Comparison of ENCODE assay signal across 1 cellular context in the genomic region with DNA sequence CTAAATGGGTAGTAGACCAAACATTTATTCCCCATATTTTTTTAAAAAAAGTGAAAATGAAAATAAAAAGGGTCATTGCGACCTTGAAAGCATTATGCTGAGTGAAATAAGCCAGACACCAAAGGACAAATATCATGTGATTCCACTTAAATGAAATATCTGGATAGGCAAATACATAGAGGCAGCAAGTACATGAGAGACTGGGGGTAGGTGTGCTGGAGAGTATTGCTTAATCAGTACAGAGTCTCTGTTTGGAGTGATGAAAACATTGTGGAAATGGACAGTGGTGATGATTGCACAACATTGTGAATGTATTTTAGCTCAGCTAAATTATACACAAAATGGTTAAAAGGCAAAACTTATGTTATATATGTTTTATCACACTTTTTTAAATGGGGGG.
TF ChIP-seq lines count a peak whose summit lies in the region.

No MANE protein-coding gene starts in this region.

TF ChIP-seq in HepG2, 621 proteins besides CTCF, POLR2A, EP300 and RAD21 (continued from another document and continues in another):
- TF ChIP-seq, protein P1, sequence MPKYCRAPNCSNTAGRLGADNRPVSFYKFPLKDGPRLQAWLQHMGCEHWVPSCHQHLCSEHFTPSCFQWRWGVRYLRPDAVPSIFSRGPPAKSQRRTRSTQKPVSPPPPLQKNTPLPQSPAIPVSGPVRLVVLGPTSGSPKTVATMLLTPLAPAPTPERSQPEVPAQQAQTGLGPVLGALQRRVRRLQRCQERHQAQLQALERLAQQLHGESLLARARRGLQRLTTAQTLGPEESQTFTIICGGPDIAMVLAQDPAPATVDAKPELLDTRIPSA (CRISPR knock-in tag; IDR thresholded peaks at IDR 0.05; ENCODE audit: borderline replicate concordance), result no peak
- TF ChIP-seq NKX3-1 (CRISPR knock-in tag; IDR thresholded peaks at IDR 0.05), result 0 out of 2 replicates have a peak, but pooled peaks have one; percentile 42
- TF ChIP-seq PHF20 (CRISPR knock-in tag; IDR thresholded peaks at IDR 0.05), result no peak
- TF ChIP-seq, protein P2, sequence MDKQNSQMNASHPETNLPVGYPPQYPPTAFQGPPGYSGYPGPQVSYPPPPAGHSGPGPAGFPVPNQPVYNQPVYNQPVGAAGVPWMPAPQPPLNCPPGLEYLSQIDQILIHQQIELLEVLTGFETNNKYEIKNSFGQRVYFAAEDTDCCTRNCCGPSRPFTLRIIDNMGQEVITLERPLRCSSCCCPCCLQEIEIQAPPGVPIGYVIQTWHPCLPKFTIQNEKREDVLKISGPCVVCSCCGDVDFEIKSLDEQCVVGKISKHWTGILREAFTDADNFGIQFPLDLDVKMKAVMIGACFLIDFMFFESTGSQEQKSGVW (CRISPR knock-in tag; IDR thresholded peaks at IDR 0.05; ENCODE audit: borderline replicate concordance), result no peak
- no peak for TF ChIP-seq SIN3B (IDR thresholded peaks at IDR 0.05; ENCODE audit: low read length)
- TF ChIP-seq ZNF3 (CRISPR knock-in tag; IDR thresholded peaks at IDR 0.05), result no peak
- TF ChIP-seq NCOA5 (CRISPR knock-in tag; IDR thresholded peaks at IDR 0.05), result no peak
- peak; percentile 63 for TF ChIP-seq NR2F6 (IDR thresholded peaks at IDR 0.05)
- TF ChIP-seq NR2F6 (CRISPR knock-in tag; IDR thresholded peaks at IDR 0.05), result peak; percentile 77
- TF ChIP-seq ZNF788 (CRISPR knock-in tag; IDR thresholded peaks at IDR 0.05; ENCODE audit: borderline replicate concordance), result no peak
- no peak for TF ChIP-seq ZNF891 (CRISPR knock-in tag; IDR thresholded peaks at IDR 0.05)
- TF ChIP-seq, protein P3, sequence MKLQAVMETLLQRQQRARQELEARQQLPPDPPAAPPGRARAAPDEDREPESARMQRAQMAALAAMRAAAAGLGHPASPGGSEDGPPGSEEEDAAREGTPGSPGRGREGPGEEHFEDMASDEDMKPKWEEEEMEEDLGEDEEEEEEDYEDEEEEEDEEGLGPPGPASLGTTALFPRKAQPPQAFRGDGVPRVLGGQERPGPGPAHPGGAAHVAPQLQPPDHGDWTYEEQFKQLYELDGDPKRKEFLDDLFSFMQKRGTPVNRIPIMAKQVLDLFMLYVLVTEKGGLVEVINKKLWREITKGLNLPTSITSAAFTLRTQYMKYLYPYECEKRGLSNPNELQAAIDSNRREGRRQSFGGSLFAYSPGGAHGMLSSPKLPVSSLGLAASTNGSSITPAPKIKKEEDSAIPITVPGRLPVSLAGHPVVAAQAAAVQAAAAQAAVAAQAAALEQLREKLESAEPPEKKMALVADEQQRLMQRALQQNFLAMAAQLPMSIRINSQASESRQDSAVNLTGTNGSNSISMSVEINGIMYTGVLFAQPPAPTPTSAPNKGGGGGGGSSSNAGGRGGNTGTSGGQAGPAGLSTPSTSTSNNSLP (IDR thresholded peaks at IDR 0.05; ENCODE audit: low read depth, low read length), result peak; percentile 63; the same call in 1 of the 2 replicates
- TF ChIP-seq SKI (IDR thresholded peaks at IDR 0.05; ENCODE audit: partially characterized antibody), result peak; percentile 37
- TF ChIP-seq ZNF577 (CRISPR knock-in tag; IDR thresholded peaks at IDR 0.05; ENCODE audit: borderline replicate concordance, low read depth), result no peak
- no peak for TF ChIP-seq RFX3 (CRISPR knock-in tag; IDR thresholded peaks at IDR 0.05)
- 0 out of 2 replicates have a peak, but pooled peaks have one; percentile 51 for TF ChIP-seq ZNF792 (CRISPR knock-in tag; IDR thresholded peaks at IDR 0.05)
- TF ChIP-seq, protein P4, sequence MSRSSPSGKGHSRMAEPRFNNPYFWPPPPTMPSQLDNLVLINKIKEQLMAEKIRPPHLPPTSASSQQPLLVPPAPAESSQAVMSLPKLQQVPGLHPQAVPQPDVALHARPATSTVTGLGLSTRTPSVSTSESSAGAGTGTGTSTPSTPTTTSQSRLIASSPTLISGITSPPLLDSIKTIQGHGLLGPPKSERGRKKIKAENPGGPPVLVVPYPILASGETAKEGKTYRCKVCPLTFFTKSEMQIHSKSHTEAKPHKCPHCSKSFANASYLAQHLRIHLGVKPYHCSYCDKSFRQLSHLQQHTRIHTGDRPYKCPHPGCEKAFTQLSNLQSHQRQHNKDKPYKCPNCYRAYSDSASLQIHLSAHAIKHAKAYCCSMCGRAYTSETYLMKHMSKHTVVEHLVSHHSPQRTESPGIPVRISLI (CRISPR knock-in tag; IDR thresholded peaks at IDR 0.05; ENCODE audit: borderline replicate concordance), result peak; percentile 57; the same call in 1 of the 2 replicates
- TF ChIP-seq SAP130 (CRISPR knock-in tag; IDR thresholded peaks at IDR 0.05; ENCODE audit: low read depth), result peak; percentile 84
- TF ChIP-seq ZSCAN29 (CRISPR knock-in tag; conservative IDR thresholded peaks at IDR 0.05), result peak; percentile 94; the same call in 1 of the 2 replicates
- TF ChIP-seq MEIS2 (CRISPR knock-in tag; IDR thresholded peaks at IDR 0.05), result no peak
- 0 out of 4 replicates have a peak, but pooled peaks of 1 of the 2 experiments have one; percentile 12 for TF ChIP-seq NR2F1 (CRISPR knock-in tag; IDR thresholded peaks at IDR 0.05)
- TF ChIP-seq, protein P5, sequence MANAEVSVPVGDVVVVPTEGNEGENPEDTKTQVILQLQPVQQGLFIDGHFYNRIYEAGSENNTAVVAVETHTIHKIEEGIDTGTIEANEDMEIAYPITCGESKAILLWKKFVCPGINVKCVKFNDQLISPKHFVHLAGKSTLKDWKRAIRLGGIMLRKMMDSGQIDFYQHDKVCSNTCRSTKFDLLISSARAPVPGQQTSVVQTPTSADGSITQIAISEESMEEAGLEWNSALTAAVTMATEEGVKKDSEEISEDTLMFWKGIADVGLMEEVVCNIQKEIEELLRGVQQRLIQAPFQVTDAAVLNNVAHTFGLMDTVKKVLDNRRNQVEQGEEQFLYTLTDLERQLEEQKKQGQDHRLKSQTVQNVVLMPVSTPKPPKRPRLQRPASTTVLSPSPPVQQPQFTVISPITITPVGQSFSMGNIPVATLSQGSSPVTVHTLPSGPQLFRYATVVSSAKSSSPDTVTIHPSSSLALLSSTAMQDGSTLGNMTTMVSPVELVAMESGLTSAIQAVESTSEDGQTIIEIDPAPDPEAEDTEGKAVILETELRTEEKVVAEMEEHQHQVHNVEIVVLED (CRISPR knock-in tag; IDR thresholded peaks at IDR 0.05; ENCODE audit: borderline replicate concordance), result peak; percentile 38; the same call in 1 of the 2 replicates
- no peak for TF ChIP-seq ZNF607 (CRISPR knock-in tag; IDR thresholded peaks at IDR 0.05; ENCODE audit: borderline replicate concordance)
- peak; percentile 82 for TF ChIP-seq TBL1XR1 (IDR thresholded peaks at IDR 0.05; ENCODE audit: borderline replicate concordance, low read length, partially characterized antibody)
- TF ChIP-seq MTF1 (CRISPR knock-in tag; IDR thresholded peaks at IDR 0.05), result no peak
- no peak for TF ChIP-seq ZFP41 (CRISPR knock-in tag; IDR thresholded peaks at IDR 0.05; ENCODE audit: borderline replicate concordance)
- 0 out of 2 replicates have a peak, but pooled peaks have one; percentile 22 for TF ChIP-seq RFXAP (CRISPR knock-in tag; IDR thresholded peaks at IDR 0.05; ENCODE audit: borderline replicate concordance)
- TF ChIP-seq MEF2D (CRISPR knock-in tag; IDR thresholded peaks at IDR 0.05), result peak; percentile 78; the same call in 1 of the 2 replicates
- no peak for TF ChIP-seq ASH2L (IDR thresholded peaks at IDR 0.05; ENCODE audit: insufficient read length, low read depth, low read length)
- TF ChIP-seq, protein P6, sequence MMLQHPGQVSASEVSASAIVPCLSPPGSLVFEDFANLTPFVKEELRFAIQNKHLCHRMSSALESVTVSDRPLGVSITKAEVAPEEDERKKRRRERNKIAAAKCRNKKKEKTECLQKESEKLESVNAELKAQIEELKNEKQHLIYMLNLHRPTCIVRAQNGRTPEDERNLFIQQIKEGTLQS (CRISPR knock-in tag; IDR thresholded peaks at IDR 0.05), result peak; percentile 83
- no peak for TF ChIP-seq SCMH1 (CRISPR knock-in tag; IDR thresholded peaks at IDR 0.05; ENCODE audit: borderline replicate concordance)
- TF ChIP-seq, protein P7, sequence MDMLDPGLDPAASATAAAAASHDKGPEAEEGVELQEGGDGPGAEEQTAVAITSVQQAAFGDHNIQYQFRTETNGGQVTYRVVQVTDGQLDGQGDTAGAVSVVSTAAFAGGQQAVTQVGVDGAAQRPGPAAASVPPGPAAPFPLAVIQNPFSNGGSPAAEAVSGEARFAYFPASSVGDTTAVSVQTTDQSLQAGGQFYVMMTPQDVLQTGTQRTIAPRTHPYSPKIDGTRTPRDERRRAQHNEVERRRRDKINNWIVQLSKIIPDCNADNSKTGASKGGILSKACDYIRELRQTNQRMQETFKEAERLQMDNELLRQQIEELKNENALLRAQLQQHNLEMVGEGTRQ (IDR thresholded peaks at IDR 0.05; ENCODE audit: low read depth, low read length), result no peak
- TF ChIP-seq, protein P7 (CRISPR knock-in tag; IDR thresholded peaks at IDR 0.05; ENCODE audit: borderline replicate concordance), result no peak; the same call in 1 of the 2 replicates
- TF ChIP-seq ONECUT2 (CRISPR knock-in tag; IDR thresholded peaks at IDR 0.05), result peak; percentile 64
- TF ChIP-seq ZNF207 (IDR thresholded peaks at IDR 0.05; ENCODE audit: borderline replicate concordance), result no peak
- TF ChIP-seq, protein P8, sequence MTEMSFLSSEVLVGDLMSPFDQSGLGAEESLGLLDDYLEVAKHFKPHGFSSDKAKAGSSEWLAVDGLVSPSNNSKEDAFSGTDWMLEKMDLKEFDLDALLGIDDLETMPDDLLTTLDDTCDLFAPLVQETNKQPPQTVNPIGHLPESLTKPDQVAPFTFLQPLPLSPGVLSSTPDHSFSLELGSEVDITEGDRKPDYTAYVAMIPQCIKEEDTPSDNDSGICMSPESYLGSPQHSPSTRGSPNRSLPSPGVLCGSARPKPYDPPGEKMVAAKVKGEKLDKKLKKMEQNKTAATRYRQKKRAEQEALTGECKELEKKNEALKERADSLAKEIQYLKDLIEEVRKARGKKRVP (CRISPR knock-in tag; IDR thresholded peaks at IDR 0.05), result peak in 1 of 2 experiments; percentile 94; a peak in 2 of 4 replicates
- no peak for TF ChIP-seq NR1H2 (CRISPR knock-in tag; IDR thresholded peaks at IDR 0.05; ENCODE audit: borderline replicate concordance, low read depth)
- TF ChIP-seq, protein P9, sequence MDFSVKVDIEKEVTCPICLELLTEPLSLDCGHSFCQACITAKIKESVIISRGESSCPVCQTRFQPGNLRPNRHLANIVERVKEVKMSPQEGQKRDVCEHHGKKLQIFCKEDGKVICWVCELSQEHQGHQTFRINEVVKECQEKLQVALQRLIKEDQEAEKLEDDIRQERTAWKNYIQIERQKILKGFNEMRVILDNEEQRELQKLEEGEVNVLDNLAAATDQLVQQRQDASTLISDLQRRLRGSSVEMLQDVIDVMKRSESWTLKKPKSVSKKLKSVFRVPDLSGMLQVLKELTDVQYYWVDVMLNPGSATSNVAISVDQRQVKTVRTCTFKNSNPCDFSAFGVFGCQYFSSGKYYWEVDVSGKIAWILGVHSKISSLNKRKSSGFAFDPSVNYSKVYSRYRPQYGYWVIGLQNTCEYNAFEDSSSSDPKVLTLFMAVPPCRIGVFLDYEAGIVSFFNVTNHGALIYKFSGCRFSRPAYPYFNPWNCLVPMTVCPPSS (IDR thresholded peaks at IDR 0.05), result no peak
- no peak for TF ChIP-seq ZNF224 (CRISPR knock-in tag; IDR thresholded peaks at IDR 0.05)
- TF ChIP-seq RARA (CRISPR knock-in tag; IDR thresholded peaks at IDR 0.05), result peak; percentile 63
- TF ChIP-seq REL (CRISPR knock-in tag; conservative IDR thresholded peaks at IDR 0.05), result no peak
- no peak for TF ChIP-seq ARID2 (CRISPR knock-in tag; IDR thresholded peaks at IDR 0.05; ENCODE audit: borderline replicate concordance)
- TF ChIP-seq, protein P10, sequence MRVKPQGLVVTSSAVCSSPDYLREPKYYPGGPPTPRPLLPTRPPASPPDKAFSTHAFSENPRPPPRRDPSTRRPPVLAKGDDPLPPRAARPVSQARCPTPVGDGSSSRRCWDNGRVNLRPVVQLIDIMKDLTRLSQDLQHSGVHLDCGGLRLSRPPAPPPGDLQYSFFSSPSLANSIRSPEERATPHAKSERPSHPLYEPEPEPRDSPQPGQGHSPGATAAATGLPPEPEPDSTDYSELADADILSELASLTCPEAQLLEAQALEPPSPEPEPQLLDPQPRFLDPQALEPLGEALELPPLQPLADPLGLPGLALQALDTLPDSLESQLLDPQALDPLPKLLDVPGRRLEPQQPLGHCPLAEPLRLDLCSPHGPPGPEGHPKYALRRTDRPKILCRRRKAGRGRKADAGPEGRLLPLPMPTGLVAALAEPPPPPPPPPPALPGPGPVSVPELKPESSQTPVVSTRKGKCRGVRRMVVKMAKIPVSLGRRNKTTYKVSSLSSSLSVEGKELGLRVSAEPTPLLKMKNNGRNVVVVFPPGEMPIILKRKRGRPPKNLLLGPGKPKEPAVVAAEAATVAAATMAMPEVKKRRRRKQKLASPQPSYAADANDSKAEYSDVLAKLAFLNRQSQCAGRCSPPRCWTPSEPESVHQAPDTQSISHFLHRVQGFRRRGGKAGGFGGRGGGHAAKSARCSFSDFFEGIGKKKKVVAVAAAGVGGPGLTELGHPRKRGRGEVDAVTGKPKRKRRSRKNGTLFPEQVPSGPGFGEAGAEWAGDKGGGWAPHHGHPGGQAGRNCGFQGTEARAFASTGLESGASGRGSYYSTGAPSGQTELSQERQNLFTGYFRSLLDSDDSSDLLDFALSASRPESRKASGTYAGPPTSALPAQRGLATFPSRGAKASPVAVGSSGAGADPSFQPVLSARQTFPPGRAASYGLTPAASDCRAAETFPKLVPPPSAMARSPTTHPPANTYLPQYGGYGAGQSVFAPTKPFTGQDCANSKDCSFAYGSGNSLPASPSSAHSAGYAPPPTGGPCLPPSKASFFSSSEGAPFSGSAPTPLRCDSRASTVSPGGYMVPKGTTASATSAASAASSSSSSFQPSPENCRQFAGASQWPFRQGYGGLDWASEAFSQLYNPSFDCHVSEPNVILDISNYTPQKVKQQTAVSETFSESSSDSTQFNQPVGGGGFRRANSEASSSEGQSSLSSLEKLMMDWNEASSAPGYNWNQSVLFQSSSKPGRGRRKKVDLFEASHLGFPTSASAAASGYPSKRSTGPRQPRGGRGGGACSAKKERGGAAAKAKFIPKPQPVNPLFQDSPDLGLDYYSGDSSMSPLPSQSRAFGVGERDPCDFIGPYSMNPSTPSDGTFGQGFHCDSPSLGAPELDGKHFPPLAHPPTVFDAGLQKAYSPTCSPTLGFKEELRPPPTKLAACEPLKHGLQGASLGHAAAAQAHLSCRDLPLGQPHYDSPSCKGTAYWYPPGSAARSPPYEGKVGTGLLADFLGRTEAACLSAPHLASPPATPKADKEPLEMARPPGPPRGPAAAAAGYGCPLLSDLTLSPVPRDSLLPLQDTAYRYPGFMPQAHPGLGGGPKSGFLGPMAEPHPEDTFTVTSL (CRISPR knock-in tag; IDR thresholded peaks at IDR 0.05; ENCODE audit: borderline replicate concordance), result peak; percentile 93
- TF ChIP-seq PPARG (CRISPR knock-in tag; conservative IDR thresholded peaks at IDR 0.05), result 0 out of 2 replicates have a peak, but pooled peaks have one; percentile 76
- no peak for TF ChIP-seq HOXA5 (CRISPR knock-in tag; IDR thresholded peaks at IDR 0.05)
- TF ChIP-seq FOXP1 (IDR thresholded peaks at IDR 0.05), result no peak
- peak; percentile 80 for TF ChIP-seq FOXP1 (CRISPR knock-in tag; IDR thresholded peaks at IDR 0.05)
- TF ChIP-seq HDAC2 (CRISPR knock-in tag; IDR thresholded peaks at IDR 0.05), result peak; percentile 93
- no peak for TF ChIP-seq MLLT10 (CRISPR knock-in tag; IDR thresholded peaks at IDR 0.05)
- TF ChIP-seq MED8 (CRISPR knock-in tag; IDR thresholded peaks at IDR 0.05; ENCODE audit: insufficient replicate concordance), result no peak
- TF ChIP-seq IKZF1 (IDR thresholded peaks at IDR 0.05), result no peak
- no peak for TF ChIP-seq EEA1 (CRISPR knock-in tag; IDR thresholded peaks at IDR 0.05; ENCODE audit: borderline replicate concordance)
